18 cellular contexts compared by ENCODE assay signal in genomic region chr13:75906315-75906714, GRCh38.
"Had no signal": no experiment of that assay in that cellular context is flagged by ENCODE, and none has a peak within 500 bp of the region (broad histone marks: within the 10 kb centered on the region; RNA-seq: fewer than 3 reads in every experiment).

No MANE protein-coding gene starts in this region.

- H3K36me3 ChIP-seq: neutrophil, spleen, tibial artery had no signal

- H3K79me2 ChIP-seq: parathyroid adenoma had no signal

- H3K9me3 Mint-ChIP-seq: activated T-helper 1 cell treated with anti-CD3 and anti-CD28 coated beads, Interleukin-12 subunit alpha, Interleukin-12 subunit beta, Interleukin-2, Interleukin-4 antibody, amounts not matched to agents 30 ng/mL and 10 ng/mL and 1 ng/mL, durations not matched to agents 14 hours and 24 hours and 36 hours; effector memory CD8-positive, alpha-beta T cell; mesothelial cell of epicardium; natural killer cell treated with Interleukin-12 subunit alpha and Interleukin-12 subunit beta and Interleukin-15 and Interleukin-18, amount 100 ng/mL, for 72 hours had no signal

- H2AFZ ChIP-seq: parathyroid adenoma had no signal

- H3K27me3 ChIP-seq: neutrophil, tibial artery had no signal

- H3K9me3 ChIP-seq: neutrophil, spleen, tibial artery had no signal

- DNase-seq: activated T-cell treated with anti-CD3 and anti-CD28 coated beads for 4 hours; amniotic stem cell; effector memory CD8-positive, alpha-beta T cell; foreskin melanocyte; hypothalamus; spleen; stimulated activated CD4-positive, alpha-beta T cell treated with anti-CD3 and anti-CD28 coated beads, Interleukin-4, amount 100 ng/mL, for 4 hours; stimulated activated naive CD4-positive, alpha-beta T cell; T-helper 1 cell; T-helper 9 cell; tibial artery had no signal

- H3K4me3 ChIP-seq: lung, spleen, tibial artery had no signal

- H3K27ac ChIP-seq: neutrophil, parathyroid adenoma, spleen, tibial artery had no signal

- H3K4me1 ChIP-seq: parathyroid adenoma, spleen had no signal

- H3K36me3 Mint-ChIP-seq: activated naive CD8-positive, alpha-beta T cell; mesothelial cell of epicardium; natural killer cell treated with Interleukin-12 subunit alpha and Interleukin-12 subunit beta and Interleukin-15 and Interleukin-18, amount 100 ng/mL, for 72 hours had no signal

- H3K27ac Mint-ChIP-seq: activated naive CD8-positive, alpha-beta T cell; activated T-helper 1 cell treated with anti-CD3 and anti-CD28 coated beads, Interleukin-12 subunit alpha, Interleukin-12 subunit beta, Interleukin-2, Interleukin-4 antibody, amounts not matched to agents 30 ng/mL and 10 ng/mL and 1 ng/mL, durations not matched to agents 14 hours and 24 hours and 36 hours; effector memory CD8-positive, alpha-beta T cell; mesothelial cell of epicardium; natural killer cell treated with Interleukin-12 subunit alpha and Interleukin-12 subunit beta and Interleukin-15 and Interleukin-18, amount 100 ng/mL, for 72 hours had no signal

- H3K4me3 Mint-ChIP-seq: activated naive CD8-positive, alpha-beta T cell; activated T-helper 1 cell treated with anti-CD3 and anti-CD28 coated beads, Interleukin-12 subunit alpha, Interleukin-12 subunit beta, Interleukin-2, Interleukin-4 antibody, amounts not matched to agents 30 ng/mL and 10 ng/mL and 1 ng/mL, durations not matched to agents 14 hours and 24 hours and 36 hours; effector memory CD8-positive, alpha-beta T cell; mesothelial cell of epicardium; natural killer cell treated with Interleukin-12 subunit alpha and Interleukin-12 subunit beta and Interleukin-15 and Interleukin-18, amount 100 ng/mL, for 72 hours had no signal

- ATAC-seq: effector memory CD8-positive, alpha-beta T cell; natural killer cell treated with Interleukin-12 subunit alpha and Interleukin-12 subunit beta and Interleukin-15 and Interleukin-18, amount 100 ng/mL, for 72 hours had no signal
